Comparison of ENCODE assay signal across 1 cellular context in genomic region chr2:135825131-135825854, GRCh38.
TF ChIP-seq lines count a peak whose summit lies in the region.

No MANE protein-coding gene starts in this region.

TF ChIP-seq in K562, 482 proteins besides CTCF, POLR2A, EP300 and RAD21:
- TF ChIP-seq CREB3L1 (IDR thresholded peaks at IDR 0.05; ENCODE audit: borderline replicate concordance, low read depth) (no peak), TAL1 (IDR thresholded peaks at IDR 0.05) (no peak), ZNF740 (CRISPR knock-in tag; IDR thresholded peaks at IDR 0.05) (no peak), ZNF740 (tag; IDR thresholded peaks at IDR 0.05) (no peak), ZNF589 (CRISPR knock-in tag; IDR thresholded peaks at IDR 0.05; ENCODE audit: low read depth) (no peak), POLR2G (IDR thresholded peaks at IDR 0.05; ENCODE audit: low read depth, low read length) (no peak), NELFE (IDR thresholded peaks at IDR 0.05; ENCODE audit: insufficient read depth, insufficient read length) (no peak), ZNF696 (CRISPR knock-in tag; conservative IDR thresholded peaks at IDR 0.05) (no peak), ETV5 (CRISPR knock-in tag; IDR thresholded peaks at IDR 0.05; ENCODE audit: low read depth) (no peak), NFRKB (IDR thresholded peaks at IDR 0.05; ENCODE audit: low read depth) (no peak), VEZF1 (CRISPR knock-in tag; IDR thresholded peaks at IDR 0.05) (no peak), CC2D1A (IDR thresholded peaks at IDR 0.05) (no peak), ZNF583 (CRISPR knock-in tag; IDR thresholded peaks at IDR 0.05) (no peak), ERF (CRISPR knock-in tag; IDR thresholded peaks at IDR 0.05) (no peak), E2F3 (CRISPR knock-in tag; IDR thresholded peaks at IDR 0.05) (no peak)
